Comparison of ENCODE assay signal across 1 cellular context in the genomic region with DNA sequence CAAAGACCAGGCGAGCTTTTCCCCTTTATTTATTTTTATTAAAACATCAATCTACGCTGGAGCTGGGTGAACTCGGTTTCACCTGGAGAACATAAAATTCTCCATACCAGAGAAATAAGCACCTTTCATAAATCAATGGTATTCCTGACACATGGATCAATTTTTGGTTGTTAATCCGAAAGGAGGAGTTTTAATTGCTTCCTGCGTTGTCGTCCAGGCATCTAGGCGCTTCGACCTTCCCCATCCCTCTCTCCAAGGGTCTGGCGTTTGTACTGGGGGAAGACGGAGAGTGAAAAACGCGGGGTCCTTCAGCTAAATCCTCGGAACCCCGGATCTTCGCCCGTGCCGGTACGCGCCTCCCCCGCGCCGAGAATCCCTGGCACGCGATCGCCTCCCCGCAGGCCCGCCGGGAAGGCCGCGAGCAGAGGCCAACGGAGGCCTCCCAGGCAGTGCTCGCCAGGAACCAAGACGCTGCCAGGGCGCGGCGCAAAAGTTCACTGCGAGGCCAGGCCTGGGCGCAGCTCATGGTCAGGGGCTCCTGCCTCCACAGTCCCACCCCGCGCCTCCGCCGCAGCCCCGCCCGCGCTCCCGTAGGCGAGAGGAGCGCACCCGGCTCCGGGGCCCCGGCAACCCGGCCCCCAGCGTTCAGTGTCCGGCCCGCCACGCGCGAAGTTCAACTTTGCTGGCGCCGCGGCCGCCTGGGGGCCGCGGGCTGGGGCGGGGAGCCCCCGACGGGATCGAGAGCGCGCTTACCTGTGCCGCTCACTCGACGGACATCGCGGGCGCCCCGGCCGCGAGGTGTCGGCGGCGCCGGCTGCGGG.
TF ChIP-seq lines count a peak whose summit lies in the region.

No MANE protein-coding gene starts in this region.

TF ChIP-seq in SK-N-SH treated with all-trans-retinoic acid at 6 μM for 48 hours, 23 proteins besides CTCF, POLR2A, EP300 and RAD21 (continued from another document):
- TF ChIP-seq, protein P1, sequence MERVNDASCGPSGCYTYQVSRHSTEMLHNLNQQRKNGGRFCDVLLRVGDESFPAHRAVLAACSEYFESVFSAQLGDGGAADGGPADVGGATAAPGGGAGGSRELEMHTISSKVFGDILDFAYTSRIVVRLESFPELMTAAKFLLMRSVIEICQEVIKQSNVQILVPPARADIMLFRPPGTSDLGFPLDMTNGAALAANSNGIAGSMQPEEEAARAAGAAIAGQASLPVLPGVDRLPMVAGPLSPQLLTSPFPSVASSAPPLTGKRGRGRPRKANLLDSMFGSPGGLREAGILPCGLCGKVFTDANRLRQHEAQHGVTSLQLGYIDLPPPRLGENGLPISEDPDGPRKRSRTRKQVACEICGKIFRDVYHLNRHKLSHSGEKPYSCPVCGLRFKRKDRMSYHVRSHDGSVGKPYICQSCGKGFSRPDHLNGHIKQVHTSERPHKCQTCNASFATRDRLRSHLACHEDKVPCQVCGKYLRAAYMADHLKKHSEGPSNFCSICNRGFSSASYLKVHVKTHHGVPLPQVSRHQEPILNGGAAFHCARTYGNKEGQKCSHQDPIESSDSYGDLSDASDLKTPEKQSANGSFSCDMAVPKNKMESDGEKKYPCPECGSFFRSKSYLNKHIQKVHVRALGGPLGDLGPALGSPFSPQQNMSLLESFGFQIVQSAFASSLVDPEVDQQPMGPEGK (CRISPR knock-in tag; IDR thresholded peaks at IDR 0.05; ENCODE audit: borderline replicate concordance) = no peak
- TF ChIP-seq ZFP3 (CRISPR knock-in tag; IDR thresholded peaks at IDR 0.05) = no peak
